Comparison of ENCODE assay signal across 15 cellular contexts in genomic region chr2:113768770-113769169, GRCh38.
"Had no signal": no experiment of that assay in that cellular context is flagged by ENCODE, and none has a peak within 500 bp of the region (broad histone marks: within the 10 kb centered on the region; RNA-seq: fewer than 3 reads in every experiment).

No MANE protein-coding gene starts in this region.

- H3K9me3 Mint-ChIP-seq: activated CD4-positive, alpha-beta T cell treated with anti-CD3 and anti-CD28 coated beads, Interleukin-2, amount 10 ng/mL, durations not matched to agents 7 days and 5 days had no signal

- H3K36me3 Mint-ChIP-seq: activated naive CD8-positive, alpha-beta T cell treated with anti-CD3 and anti-CD28 coated beads for 36 hours had no signal

- H3K27ac Mint-ChIP-seq: activated B cell treated with CpG ODN at 0.5 μM for 24 hours; activated CD4-positive, alpha-beta T cell treated with anti-CD3 and anti-CD28 coated beads, Interleukin-2, amount 10 ng/mL, durations not matched to agents 7 days and 5 days; activated naive CD8-positive, alpha-beta T cell treated with anti-CD3 and anti-CD28 coated beads for 36 hours; naive thymus-derived CD4-positive, alpha-beta T cell had no signal

- H3K27me3 Mint-ChIP-seq: activated B cell treated with CpG ODN at 0.5 μM for 24 hours; activated CD4-positive, alpha-beta T cell treated with anti-CD3 and anti-CD28 coated beads, Interleukin-2, amount 10 ng/mL, durations not matched to agents 7 days and 5 days; activated naive CD8-positive, alpha-beta T cell treated with anti-CD3 and anti-CD28 coated beads for 36 hours had no signal

- DNase-seq: activated B cell treated with CpG ODN at 0.5 μM for 24 hours; activated CD4-positive, alpha-beta T cell treated with anti-CD3 and anti-CD28 coated beads, Interleukin-2, amount 10 ng/mL, durations not matched to agents 7 days and 5 days; activated CD8-positive, alpha-beta memory T cell treated with anti-CD3 and anti-CD28 coated beads, Interleukin-2, amount 50 U/mL, for 48 hours; activated naive CD8-positive, alpha-beta T cell treated with anti-CD3 and anti-CD28 coated beads for 36 hours; anterior cingulate cortex; dermis blood vessel endothelial cell; islet precursor cell; mammary epithelial cell; mucosa of descending colon; naive thymus-derived CD4-positive, alpha-beta T cell; stimulated activated CD4-positive, alpha-beta T cell treated with anti-CD3 and anti-CD28 coated beads, Interleukin-15, amount 100 ng/mL, for 24 hours; stimulated activated CD4-positive, alpha-beta T cell treated with anti-CD3 and anti-CD28 coated beads, Interleukin-4, amount 100 ng/mL, for 1 hour; stimulated activated naive CD4-positive, alpha-beta T cell; T-helper 2 cell; tibial artery had no signal

- H3K4me3 Mint-ChIP-seq: activated B cell treated with CpG ODN at 0.5 μM for 24 hours; activated CD4-positive, alpha-beta T cell treated with anti-CD3 and anti-CD28 coated beads, Interleukin-2, amount 10 ng/mL, durations not matched to agents 7 days and 5 days; activated naive CD8-positive, alpha-beta T cell treated with anti-CD3 and anti-CD28 coated beads for 36 hours; naive thymus-derived CD4-positive, alpha-beta T cell had no signal

- H3K4me1 Mint-ChIP-seq: activated B cell treated with CpG ODN at 0.5 μM for 24 hours; activated CD4-positive, alpha-beta T cell treated with anti-CD3 and anti-CD28 coated beads, Interleukin-2, amount 10 ng/mL, durations not matched to agents 7 days and 5 days; activated naive CD8-positive, alpha-beta T cell treated with anti-CD3 and anti-CD28 coated beads for 36 hours; naive thymus-derived CD4-positive, alpha-beta T cell had no signal
